Comparison of ENCODE assay signal across 17 cellular contexts in genomic region chr20:8322654-8323053, GRCh38.
DNase-seq lines count a peak whose midpoint lies in the region; ATAC-seq lines count a peak whose summit lies in the region.
"Had no signal": no experiment of that assay in that cellular context is flagged by ENCODE, and none has a peak within 500 bp of the region (broad histone marks: within the 10 kb centered on the region; RNA-seq: fewer than 3 reads in every experiment).

No MANE protein-coding gene starts in this region.

- H3K79me1 ChIP-seq in neuronal stem cell (ENCODE audit: low read depth, low read length): no peaks in the 10 kb centered on the region

- H3K27ac ChIP-seq in neuronal stem cell (replicated peaks; ENCODE audit: low read length): no peak overlapping the region
- H3K27ac ChIP-seq: 22Rv1; A549; BLaER1 treated with 17β-estradiol and CSF1 and Interleukin-3, amounts not matched to agents 10 nM and 100 nM; C4-2B had no signal

- H3K36me3 ChIP-seq in neuronal stem cell (replicated peaks in 1 of 2; ENCODE audit: control insufficient read depth in 2 of 2, insufficient read depth in 2 of 2, low read length in 2 of 2): no peaks in the 10 kb centered on the region

- intact Hi-C loops in posterior vena cava (cut with DNase I) (no loop called here), left colon (cut with DNase I, micrococcal nuclease) (no loop called here)

- no peak overlapping the region for H3K4ac ChIP-seq in neuronal stem cell (ENCODE audit: low read length)

- peak; percentile 15 for DNase-seq in NCI-H2227 (lab: John Stamatoyannopoulos, UW; ENCODE audit: unreplicated experiment)
- DNase-seq in NCI-H2227 treated with DMSO at 0.1 percent for 48 hours (lab: John Stamatoyannopoulos, UW): no peak
- DNase-seq in dermis blood vessel endothelial cell: peak; percentile 9
- no peak for DNase-seq in neuronal stem cell (ENCODE audit: low spot score)
- no peak for DNase-seq in posterior vena cava (ENCODE audit: low spot score)
- no peak for DNase-seq in left colon
- DNase-seq: AML-193; Caco-2; Calu3; CD4-positive, alpha-beta T cell; CD8-positive, alpha-beta T cell; DMS79 treated with DMSO at 0.1 percent for 48 hours; GF-D8 had no signal

- H2BK5ac ChIP-seq in neuronal stem cell (ENCODE audit: low read length): no peak overlapping the region

- no peak overlapping the region for H3K9ac ChIP-seq in neuronal stem cell (ENCODE audit: low read depth, low read length, poor library complexity)
- H3K9ac ChIP-seq: BLaER1 treated with 17β-estradiol and CSF1 and Interleukin-3, amounts not matched to agents 10 nM and 100 nM had no signal

- no peak overlapping the region for H3K18ac ChIP-seq in neuronal stem cell (ENCODE audit: low read length)

- WGBS in neuronal stem cell (ENCODE audit: extremely low coverage in 2 of 2, insufficient read length in 2 of 2, insufficient replicate concordance in 1 of 2), 2 donors: no CpG with 5 or more reads among the region's 3 CpGs

- H2AK5ac ChIP-seq in neuronal stem cell (ENCODE audit: low read depth, low read length): no peak overlapping the region

- no peak overlapping the region for H3K4me2 ChIP-seq in neuronal stem cell (ENCODE audit: insufficient read depth, low read length, poor library complexity, severe bottlenecking)
- H3K4me2 ChIP-seq: A549 had no signal

- no peak for ATAC-seq in left colon
- ATAC-seq: A549; CD8-positive, alpha-beta T cell had no signal

- no peak overlapping the region for H4K91ac ChIP-seq in neuronal stem cell (ENCODE audit: low read depth, low read length, poor library complexity)

- H2BK15ac ChIP-seq in neuronal stem cell (ENCODE audit: low read length): no peak overlapping the region

- H4K8ac ChIP-seq in neuronal stem cell (ENCODE audit: low read depth, low read length): no peak overlapping the region

- no peaks in the 10 kb centered on the region for H3K27me3 ChIP-seq in neuronal stem cell (ENCODE audit: control insufficient read depth in 3 of 3, insufficient read depth in 3 of 3, low read depth in 1 of 3, low read length in 3 of 3)
- H3K27me3 ChIP-seq: BLaER1 treated with 17β-estradiol and CSF1 and Interleukin-3, amounts not matched to agents 10 nM and 100 nM had no signal

- H3K4me3 ChIP-seq in neuronal stem cell (ENCODE audit: low read length in 2 of 2): no peak overlapping the region
- H3K4me3 ChIP-seq: A549; BLaER1 treated with 17β-estradiol and CSF1 and Interleukin-3, amounts not matched to agents 10 nM and 100 nM had no signal

- H2BK120ac ChIP-seq in neuronal stem cell (ENCODE audit: low read depth, low read length): no peak overlapping the region

- H3K4me1 ChIP-seq in neuronal stem cell (ENCODE audit: control insufficient read depth in 2 of 2, insufficient read depth in 1 of 2, low read depth in 1 of 2, low read length in 2 of 2): peaks cover 2 to 4% of the 10 kb centered on the region in 2 donors
- H3K4me1 ChIP-seq: A549, Caco-2 had no signal

- no peak overlapping the region for H3K23ac ChIP-seq in neuronal stem cell (ENCODE audit: low read depth, low read length, poor library complexity)

- no peak overlapping the region for H3K14ac ChIP-seq in neuronal stem cell (ENCODE audit: low read length)

- peak overlapping the region; percentile 8 for H2AFZ ChIP-seq in neuronal stem cell (ENCODE audit: low read length)

- H3K9me3 ChIP-seq in neuronal stem cell (replicated peaks in 1 of 2; ENCODE audit: control insufficient read depth in 2 of 2, insufficient read depth in 1 of 2, low read depth in 1 of 2, low read length in 2 of 2): no peaks in the 10 kb centered on the region
- H3K9me3 ChIP-seq: A549, Caco-2 had no signal

- no peak overlapping the region for H2BK12ac ChIP-seq in neuronal stem cell (ENCODE audit: low read length)

Comparison
In these comparisons a context has a peak if more than half of its experiments do, and no peak if none do; other contexts are left out.
1. DNase-seq: peak in NCI-H2227 (single experiment) and dermis blood vessel endothelial cell (single experiment); none in NCI-H2227 treated with DMSO at 0.1 percent for 48 hours (single experiment), neuronal stem cell (single experiment), posterior vena cava (single experiment) and left colon (0 of 2).